Comparison of ENCODE assay signal across 15 cellular contexts in the genomic region with DNA sequence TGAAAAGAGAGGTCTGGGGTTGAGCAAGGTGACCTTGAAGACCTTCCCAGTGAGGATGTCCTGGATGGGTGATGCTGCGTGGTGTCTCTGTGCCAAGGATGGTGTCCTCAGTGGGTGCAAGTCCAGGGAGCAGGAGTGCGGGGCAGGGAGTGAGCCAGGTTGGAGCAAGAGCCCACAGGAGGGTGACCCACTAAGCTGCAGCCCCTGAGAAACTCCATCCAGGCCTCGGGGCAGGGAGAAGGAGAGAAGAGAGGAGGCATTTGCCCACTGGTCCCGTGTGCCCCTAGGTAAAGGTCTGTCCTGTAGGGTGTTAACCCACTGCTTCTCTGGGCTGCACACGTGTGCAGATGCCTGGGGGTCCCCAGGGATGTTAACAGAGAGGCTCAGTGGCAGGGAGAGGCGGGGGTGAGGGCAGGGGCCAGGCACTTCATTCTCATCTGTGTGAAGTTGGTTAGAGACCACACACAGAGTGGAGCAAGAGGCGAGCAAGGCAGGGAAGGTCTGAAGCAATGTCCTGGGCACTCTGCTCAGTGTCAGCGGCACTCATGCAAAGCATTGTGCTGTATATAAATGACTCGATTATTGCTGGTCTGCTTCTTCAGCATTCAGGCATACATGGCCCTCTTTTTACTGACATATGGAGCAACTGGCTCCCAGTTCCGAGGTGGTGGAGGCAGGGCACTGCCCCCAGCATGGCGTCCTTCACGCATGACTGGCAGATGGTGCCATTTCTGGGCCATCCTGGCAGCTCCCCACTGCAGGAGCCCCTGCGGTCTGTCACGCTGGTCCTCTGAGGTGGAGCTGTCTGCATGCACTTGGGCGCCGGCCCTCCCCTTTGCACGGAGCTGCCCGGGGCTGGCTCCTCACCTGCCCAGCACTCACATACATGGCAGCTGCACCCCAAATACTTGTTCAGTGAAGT.
A peak's percentile ranks its signal among the peaks of the same experiment; 100 is the strongest.
DNase-seq lines count a peak whose midpoint lies in the region; ATAC-seq and TF ChIP-seq lines count a peak whose summit lies in the region.
"Had no signal": no experiment of that assay in that cellular context is flagged by ENCODE, and none has a peak within 500 bp of the region (broad histone marks: within the 10 kb centered on the region; RNA-seq: fewer than 3 reads in every experiment).

No MANE protein-coding gene starts in this region.

- H3K36me3 ChIP-seq in SJSA1 (no peaks in the 10 kb centered on the region), left lung (no peaks in the 10 kb centered on the region), tibial artery (no peaks in the 10 kb centered on the region)

- 0 out of 2 replicates have a peak overlapping the region, but pooled peaks have one; percentile 0 for H3K27ac ChIP-seq in SJSA1
- no peak overlapping the region for H3K27ac ChIP-seq in left lung
- H3K27ac ChIP-seq in tibial artery: no peak overlapping the region
- H3K27ac ChIP-seq: C4-2B had no signal

- H3K4me3 ChIP-seq in SJSA1 (no peak overlapping the region), left lung (no peak overlapping the region), tibial artery (no peak overlapping the region)
- H3K4me3 ChIP-seq: K562 had no signal

- DNase-seq in activated effector memory CD4-positive, alpha-beta T cell treated with anti-CD3 and anti-CD28 coated beads, Interleukin-2, amount 50 U/mL, for 16 hours: peak; percentile 57
- DNase-seq in activated effector memory CD4-positive, alpha-beta T cell treated with Interleukin-2 at 50 U/mL for 16 hours: no peak
- DNase-seq in SJSA1 (ENCODE audit: low read depth in 1 of 2, low spot score in 2 of 2) (peak; percentile 78), left lung (peak; percentile 26 to 62), tibial artery (peak; percentile 4 to 33), DMS153 treated with DMSO at 0.1 percent for 48 hours (lab: John Stamatoyannopoulos, UW; ENCODE audit: unreplicated experiment) (no peak)
- no peak for DNase-seq in activated CD4-positive, alpha-beta T cell treated with anti-CD3 and anti-CD28 coated beads for 1 hour
- DNase-seq: activated CD4-positive, alpha-beta memory T cell treated with anti-CD3 and anti-CD28 coated beads, Interleukin-2, amount 10 ng/mL, durations not matched to agents 7 days and 5 days; NCI-H1105 treated with DMSO at 0.1 percent for 48 hours; OCI-M1; SK-N-SH; stimulated activated naive B cell treated with anti-CD40 and anti-IgM and Interleukin-4, amounts not matched to agents 10 μg/mL and 1 μg/mL and 100 μg/mL, for 72 hours had no signal

- H3K9me3 ChIP-seq in SJSA1 (replicated peaks) (no peaks in the 10 kb centered on the region), left lung (peaks cover 0 to 3% of the 10 kb centered on the region in 2 donors), tibial artery (no peaks in the 10 kb centered on the region)
- H3K9me3 ChIP-seq: SK-N-SH had no signal

- intact Hi-C loops in left lung (cut with DNase I): no loop called here
- intact Hi-C loops in tibial artery (cut with DNase I; ENCODE audit: low total_unique reads): no loop called here

- peaks cover 25% of the 10 kb centered on the region for H3K4me1 ChIP-seq in SJSA1 (replicated peaks)
- H3K4me1 ChIP-seq in left lung: no peaks in the 10 kb centered on the region
- peaks cover 0 to 20% (median 14%) of the 10 kb centered on the region in 4 donors for H3K4me1 ChIP-seq in tibial artery

- ATAC-seq in left lung: no peak
- no peak for ATAC-seq in GM19035 (IDR thresholded peaks at IDR 0.05; ENCODE audit: unreplicated experiment)
- ATAC-seq: K562 had no signal

- H3K27me3 ChIP-seq in SJSA1 (replicated peaks) (no peaks in the 10 kb centered on the region), left lung (no peaks in the 10 kb centered on the region), tibial artery (no peaks in the 10 kb centered on the region)

- no peak for TF ChIP-seq CTCF in left lung (IDR thresholded peaks at IDR 0.05)
- TF ChIP-seq CTCF in tibial artery (IDR thresholded peaks at IDR 0.05): no peak

Comparison
In these comparisons a context has a peak if more than half of its experiments do, and no peak if none do; other contexts are left out.
1. DNase-seq: peak in activated effector memory CD4-positive, alpha-beta T cell treated with anti-CD3 and anti-CD28 coated beads, Interleukin-2, amount 50 U/mL, for 16 hours (single experiment), SJSA1 (2 of 2), left lung (2 of 2) and tibial artery (2 of 2); none in activated effector memory CD4-positive, alpha-beta T cell treated with Interleukin-2 at 50 U/mL for 16 hours (single experiment), DMS153 treated with DMSO at 0.1 percent for 48 hours (single experiment) and activated CD4-positive, alpha-beta T cell treated with anti-CD3 and anti-CD28 coated beads for 1 hour (single experiment).